In genomic region chr7:20187855-20188254, GRCh38 we compare ENCODE assay signal across 2 cellular contexts. TPM values are rescaled to one million over a fixed set of nuclear protein-coding genes. Genes with fewer than 3 reads are reported as not detected.
"Had no signal": no experiment of that assay in that cellular context is flagged by ENCODE, and none has a peak within 500 bp of the region (broad histone marks: within the 10 kb centered on the region; RNA-seq: fewer than 3 reads in every experiment).

No MANE protein-coding gene starts in this region.

RNA-seq across cellular contexts. Expression of gene MACC1, which starts 29.3 kb away (rescaled TPM):
- total RNA-seq: skeletal muscle tissue had no signal
- polyA plus RNA-seq: smooth muscle cell had no signal
